Comparison of ENCODE assay signal across 8 cellular contexts in genomic region chr9:93094294-93095204, GRCh38. TPM values are rescaled to one million over a fixed set of nuclear protein-coding genes. Genes with fewer than 3 reads are reported as not detected.
DNase-seq lines count a peak whose midpoint lies in the region; TF ChIP-seq lines count a peak whose summit lies in the region.

No MANE protein-coding gene starts in this region.

- H3K9me3 ChIP-seq in adrenal gland (replicated peaks in 1 of 3) (peaks cover 0 to 4% (median 0%) of the 10 kb centered on the region in 3 donors), iPS-15b (ENCODE audit: control insufficient read depth, insufficient read depth, low read length) (no peaks in the 10 kb centered on the region)

- H3K4me1 ChIP-seq in adrenal gland (replicated peaks in 1 of 2) (peaks cover 44 to 56% of the 10 kb centered on the region in 2 donors), iPS-15b (ENCODE audit: control insufficient read depth, insufficient read depth, low read length) (peaks cover 3% of the 10 kb centered on the region)

- DNase-seq in G401 (ENCODE audit: low spot score) (peak; percentile 54), Kasumi-1 (lab: John Stamatoyannopoulos, UW) (peak; percentile 66 to 83), adrenal gland (peak; percentile 58 to 81 (median 70)), skeletal muscle cell (ENCODE audit: low read depth) (no peak), ecto neural progenitor cell (ENCODE audit: low spot score) (no peak), DMS153 treated with DMSO at 0.1 percent for 48 hours (lab: John Stamatoyannopoulos, UW; ENCODE audit: unreplicated experiment) (no peak)
- DNase-seq in stimulated activated CD4-positive, alpha-beta T cell treated with anti-CD3 and anti-CD28 coated beads, Interleukin-1b, Interleukin-23, amount 100 ng/mL, for 48 hours: no peak

- 45 to 62% (median 52%) methylated on average over 11 to 13 of the region's 13 CpGs for WGBS in adrenal gland, 4 donors

- no peaks in the 10 kb centered on the region for H3K27me3 ChIP-seq in adrenal gland
- peaks cover 6% of the 10 kb centered on the region for H3K27me3 ChIP-seq in iPS-15b (ENCODE audit: control insufficient read depth, insufficient read depth, low read length)

- peak overlapping the region; percentile 88 to 98 (median 94) for H3K27ac ChIP-seq in adrenal gland

- in situ Hi-C loops in G401 (cut with HindIII; ENCODE audit: low sequenced_read_pairs): no loop called here

- TF ChIP-seq CTCF in adrenal gland (IDR thresholded peaks at IDR 0.05): no peak

- no peak for TF ChIP-seq POLR2A in adrenal gland (IDR thresholded peaks at IDR 0.05)

- intact Hi-C loops in adrenal gland (cut with DNase I): no loop called here

- H3K36me3 ChIP-seq in adrenal gland (replicated peaks in 1 of 2): no peaks in the 10 kb centered on the region
- no peaks in the 10 kb centered on the region for H3K36me3 ChIP-seq in iPS-15b (ENCODE audit: control insufficient read depth, insufficient read depth, low read length)

- peak overlapping the region; percentile 66 for H3K9ac ChIP-seq in iPS-15b (ENCODE audit: low read depth, low read length)

- peak overlapping the region in 2 of 4 donors; percentile 2 to 56 for H3K4me3 ChIP-seq in adrenal gland
- peak overlapping the region; percentile 60 for H3K4me3 ChIP-seq in iPS-15b (ENCODE audit: low read depth, low read length)
- peak overlapping the region; percentile 49 for H3K4me3 ChIP-seq in skeletal muscle cell (ENCODE audit: low read depth, low read length)

RNA-seq across cellular contexts. Expression of gene CARD19, which starts 1.5 kb away (rescaled TPM):
- 31.4 and 36.7 TPM in 2 replicates for total RNA-seq in G401 (2014; rRNA removed; shearing (Covaris generic))
- 10 to 100 TPM; 29.7 to 75.0 (median 39.2) TPM for total RNA-seq in adrenal gland
- polyA plus RNA-seq in adrenal gland: 10 to 100 TPM; 10.7 to 69.1 (median 68.4) TPM

RNA-seq across cellular contexts. Expression of gene SUSD3, which starts 36.0 kb away (rescaled TPM):
- total RNA-seq in G401 (2014; rRNA removed; shearing (Covaris generic)): not detected in 2 replicates
- total RNA-seq in adrenal gland: 1 to 10 TPM; 1.4 to 4.9 (median 3.3) TPM
- polyA plus RNA-seq in adrenal gland: 1 to 10 TPM in 2 of 3 donors, under 1 TPM in 1; 0.60 to 1.7 (median 1.1) TPM

RNA-seq across cellular contexts. Expression of gene NINJ1, which starts 39.5 kb away (rescaled TPM):
- 25.6 and 28.4 TPM in 2 replicates for total RNA-seq in G401 (2014; rRNA removed; shearing (Covaris generic))
- total RNA-seq in adrenal gland: 100 to 1,000 TPM; 122 to 339 (median 181) TPM
- 100 to 1,000 TPM in 2 of 3 donors, 10 to 100 TPM in 1; 31.1 to 135 (median 101) TPM for polyA plus RNA-seq in adrenal gland

Comparison
In these comparisons a context has a peak if more than half of its experiments do, and no peak if none do; other contexts are left out.
1. DNase-seq: peak in G401 (single experiment), Kasumi-1 (2 of 2) and adrenal gland (7 of 7); none in skeletal muscle cell (single experiment), ecto neural progenitor cell (single experiment), DMS153 treated with DMSO at 0.1 percent for 48 hours (single experiment) and stimulated activated CD4-positive, alpha-beta T cell treated with anti-CD3 and anti-CD28 coated beads, Interleukin-1b, Interleukin-23, amount 100 ng/mL, for 48 hours (single experiment).